Comparison of ENCODE assay signal across 17 cellular contexts in genomic region chr1:212309967-212310366, GRCh38. TPM values are rescaled to one million over a fixed set of nuclear protein-coding genes. Genes with fewer than 3 reads are reported as not detected.
DNase-seq lines count a peak whose midpoint lies in the region; ATAC-seq and TF ChIP-seq lines count a peak whose summit lies in the region.
"Had no signal": no experiment of that assay in that cellular context is flagged by ENCODE, and none has a peak within 500 bp of the region (broad histone marks: within the 10 kb centered on the region; RNA-seq: fewer than 3 reads in every experiment).

No MANE protein-coding gene starts in this region.

- peaks cover 21% of the 10 kb centered on the region for H3K4me1 Mint-ChIP-seq in nephron progenitor cell

- peak overlapping the region; percentile 88 for H3K27ac Mint-ChIP-seq in nephron progenitor cell
- H3K27ac Mint-ChIP-seq: stimulated activated naive CD8-positive, alpha-beta T cell treated with anti-CD3 and anti-CD28 coated beads, Interleukin-15, Interleukin-2, amounts not matched to agents 100 ng/mL and 50 ng/mL, for 24 hours had no signal

- intact Hi-C loops in left ventricle myocardium superior (cut with micrococcal nuclease): no loop called here

- H3K36me3 Mint-ChIP-seq in nephron progenitor cell (ENCODE audit: low read depth): peaks cover 57% of the 10 kb centered on the region

- H3K27me3 ChIP-seq in right atrium auricular region: no peaks in the 10 kb centered on the region

- H3K4me3 ChIP-seq in right atrium auricular region: no peak overlapping the region
- H3K4me3 ChIP-seq: prostate gland had no signal

- peaks cover 4% of the 10 kb centered on the region for H3K27me3 Mint-ChIP-seq in nephron progenitor cell (ENCODE audit: low read depth, poor library complexity)
- H3K27me3 Mint-ChIP-seq: IgD-negative memory B cell; stimulated activated naive CD8-positive, alpha-beta T cell treated with anti-CD3 and anti-CD28 coated beads, Interleukin-15, Interleukin-2, amounts not matched to agents 100 ng/mL and 50 ng/mL, for 24 hours had no signal

- peaks cover 0 to 26% of the 10 kb centered on the region in 2 donors for H3K4me1 ChIP-seq in right atrium auricular region
- H3K4me1 ChIP-seq: prostate gland had no signal

- peaks cover 32% of the 10 kb centered on the region for H3K9me3 Mint-ChIP-seq in nephron progenitor cell
- H3K9me3 Mint-ChIP-seq: IgD-negative memory B cell; stimulated activated naive CD8-positive, alpha-beta T cell treated with anti-CD3 and anti-CD28 coated beads, Interleukin-15, Interleukin-2, amounts not matched to agents 100 ng/mL and 50 ng/mL, for 24 hours had no signal

- H3K9me3 ChIP-seq in right atrium auricular region: peaks cover 0 to 10% of the 10 kb centered on the region in 2 donors
- H3K9me3 ChIP-seq: prostate gland had no signal

- no peak overlapping the region for H3K4me3 Mint-ChIP-seq in nephron progenitor cell
- H3K4me3 Mint-ChIP-seq: IgD-negative memory B cell; stimulated activated naive CD8-positive, alpha-beta T cell treated with anti-CD3 and anti-CD28 coated beads, Interleukin-15, Interleukin-2, amounts not matched to agents 100 ng/mL and 50 ng/mL, for 24 hours had no signal

- peaks cover 14% of the 10 kb centered on the region for H3K36me3 ChIP-seq in right atrium auricular region
- H3K36me3 ChIP-seq: prostate gland had no signal

- H3K27ac ChIP-seq in right atrium auricular region: peak overlapping the region in 1 of 2 donors; percentile 35
- H3K27ac ChIP-seq: prostate gland had no signal

- no peak for DNase-seq in left ventricle myocardium superior
- DNase-seq in right atrium auricular region (ENCODE audit: low spot score): no peak
- DNase-seq in brain pericyte (ENCODE audit: low read depth, low spot score): peak; percentile 44
- DNase-seq in nephron progenitor cell: no peak
- DNase-seq in dedifferentiated amniotic fluid mesenchymal stem cell (ENCODE audit: extremely low spot score): no peak
- no peak for DNase-seq in D341Med (ENCODE audit: low spot score)
- DNase-seq in DMS153 (lab: John Stamatoyannopoulos, UW): no peak
- DNase-seq: ACHN; activated naive CD4-positive, alpha-beta T cell; aorta; NCI-H2081 treated with DMSO at 0.1 percent for 48 hours; NCI-H524 had no signal

- TF ChIP-seq CTCF in right atrium auricular region (IDR thresholded peaks at IDR 0.05) (no peak), nephron progenitor cell (IDR thresholded peaks at IDR 0.05) (no peak)

- ATAC-seq in left ventricle myocardium superior: peak; percentile 13
- no peak for ATAC-seq in HG02885 (IDR thresholded peaks at IDR 0.05; ENCODE audit: poor library complexity, unreplicated experiment)
- ATAC-seq: SK-N-SH treated with all-trans-retinoic acid at 6 μM for 48 hours had no signal

RNA-seq across cellular contexts. Expression of gene PPP2R5A, which starts 24.8 kb away (rescaled TPM):
- total RNA-seq in left ventricle myocardium superior: 80.7 TPM
- total RNA-seq in right atrium auricular region: 10 to 100 TPM; 48.8 to 81.5 TPM
